8 cellular contexts compared by ENCODE assay signal in the genomic region with DNA sequence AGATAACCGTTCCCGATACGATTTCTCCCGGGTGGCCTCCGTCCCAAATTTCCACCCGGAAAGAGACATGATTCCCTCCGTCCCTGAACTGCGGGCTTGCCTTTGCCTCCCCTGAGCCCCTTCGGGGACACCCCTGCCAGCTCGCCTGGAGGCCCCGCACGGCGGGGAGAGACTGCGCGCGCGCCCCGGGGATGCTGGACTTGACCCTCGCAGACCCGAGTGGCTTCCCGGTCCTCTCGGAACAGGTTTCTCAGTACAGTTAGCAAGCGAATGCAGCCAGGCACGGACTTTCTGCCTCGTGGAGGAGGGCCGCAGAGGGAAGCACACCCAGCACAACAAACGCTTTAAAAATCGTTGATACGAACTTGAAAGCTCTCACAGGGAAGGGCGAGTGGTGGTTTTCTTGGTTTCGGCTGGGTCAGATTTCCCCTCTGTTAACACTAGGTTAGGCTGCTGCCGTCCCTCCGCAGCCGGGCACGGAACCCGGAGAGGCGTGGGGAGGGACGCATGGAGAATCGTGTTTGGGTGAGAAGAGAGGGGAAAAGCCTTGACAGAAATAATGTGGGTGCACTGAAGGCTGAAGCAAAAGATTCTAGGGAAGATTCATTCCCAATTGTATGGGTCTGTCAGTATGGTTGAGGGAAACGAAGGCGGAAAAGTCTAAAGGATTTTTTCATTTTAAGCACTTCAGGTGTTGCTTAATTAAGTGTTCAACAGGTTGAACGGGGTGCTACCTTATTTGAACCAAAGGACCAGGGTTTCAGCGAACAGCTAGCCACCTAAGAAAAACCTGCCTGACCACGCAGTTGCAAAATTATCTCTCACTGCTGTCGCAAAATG. TPM values are rescaled to one million over a fixed set of nuclear protein-coding genes. Genes with fewer than 3 reads are reported as not detected.
DNase-seq lines count a peak whose midpoint lies in the region; ATAC-seq and TF ChIP-seq lines count a peak whose summit lies in the region.

No MANE protein-coding gene starts in this region.

- intact Hi-C loops in activated T-helper 2 cell treated with anti-CD3 and anti-CD28 coated beads, Interferon-gamma antibody, Interleukin-2, Interleukin-4, amounts not matched to agents 10 μg/mL and 5 μg/mL and 100 μg/mL, durations not matched to agents 14 hours and 24 hours and 36 hours (cut with micrococcal nuclease) = loop anchor here (2.0 to 5.0 kb wide), 5 partner anchors 13 to 1041 kb away; a partner anchor contains a TSS
- intact Hi-C loops in left ventricle myocardium superior (cut with micrococcal nuclease) = no loop called here
- intact Hi-C loops in gastrocnemius medialis (cut with DNase I; ENCODE audit: low total_unique reads) = loop anchor here (2.0 kb wide), 1 partner anchor 259 kb away; no protein-coding TSS in a partner anchor

- H3K27me3 Mint-ChIP-seq in activated T-helper 2 cell treated with anti-CD3 and anti-CD28 coated beads, Interferon-gamma antibody, Interleukin-2, Interleukin-4, amounts not matched to agents 10 μg/mL and 5 μg/mL and 100 μg/mL, durations not matched to agents 14 hours and 24 hours and 36 hours (ENCODE audit: low read depth) = peaks cover 30% of the 10 kb centered on the region

- peak overlapping the region; percentile 82 for H3K27ac Mint-ChIP-seq in activated T-helper 2 cell treated with anti-CD3 and anti-CD28 coated beads, Interferon-gamma antibody, Interleukin-2, Interleukin-4, amounts not matched to agents 10 μg/mL and 5 μg/mL and 100 μg/mL, durations not matched to agents 14 hours and 24 hours and 36 hours

- H3K27me3 ChIP-seq in gastrocnemius medialis = peaks cover 71 to 85% (median 75%) of the 10 kb centered on the region in 3 donors

- H3K36me3 ChIP-seq in gastrocnemius medialis = no peaks in the 10 kb centered on the region

- H3K4me1 Mint-ChIP-seq in activated T-helper 2 cell treated with anti-CD3 and anti-CD28 coated beads, Interferon-gamma antibody, Interleukin-2, Interleukin-4, amounts not matched to agents 10 μg/mL and 5 μg/mL and 100 μg/mL, durations not matched to agents 14 hours and 24 hours and 36 hours (ENCODE audit: low read depth) = peaks cover 62% of the 10 kb centered on the region

- H3K4me3 ChIP-seq in AG09309 (ENCODE audit: control insufficient read depth, low read depth, low read length) = peak overlapping the region; percentile 36
- H3K4me3 ChIP-seq in NB4 (ENCODE audit: low read depth, low read length) = peak overlapping the region; percentile 35
- H3K4me3 ChIP-seq in gastrocnemius medialis = peak overlapping the region; percentile 52 to 58 (median 54)

- in situ Hi-C loops in gastrocnemius medialis (cut with MboI; ENCODE audit: low sequenced_read_pairs in 4 of 4) = no loop called here

- ATAC-seq in GM18868 (IDR thresholded peaks at IDR 0.05; ENCODE audit: unreplicated experiment) (peak; percentile 27), left ventricle myocardium superior (peak; percentile 4), gastrocnemius medialis (no peak)

- H3K27ac ChIP-seq in gastrocnemius medialis = no peak overlapping the region

- H3K9me3 Mint-ChIP-seq in activated T-helper 2 cell treated with anti-CD3 and anti-CD28 coated beads, Interferon-gamma antibody, Interleukin-2, Interleukin-4, amounts not matched to agents 10 μg/mL and 5 μg/mL and 100 μg/mL, durations not matched to agents 14 hours and 24 hours and 36 hours = no peaks in the 10 kb centered on the region

- H3K4me1 ChIP-seq in gastrocnemius medialis = peaks cover 15 to 24% of the 10 kb centered on the region in 2 donors

- TF ChIP-seq CTCF in AG09309 (IDR thresholded peaks at IDR 0.05; ENCODE audit: control insufficient read depth, insufficient read depth, low read depth, low read length, missing control alignments) (no peak), NB4 (IDR thresholded peaks at IDR 0.05; ENCODE audit: low read depth, low read length) (no peak), gastrocnemius medialis (IDR thresholded peaks at IDR 0.05 in 4 of 5, conservative IDR thresholded peaks at IDR 0.05 in 1 of 5) (no peak)

- H3K9me3 ChIP-seq in gastrocnemius medialis = no peaks in the 10 kb centered on the region

- peak overlapping the region; percentile 92 for H3K4me3 Mint-ChIP-seq in activated T-helper 2 cell treated with anti-CD3 and anti-CD28 coated beads, Interferon-gamma antibody, Interleukin-2, Interleukin-4, amounts not matched to agents 10 μg/mL and 5 μg/mL and 100 μg/mL, durations not matched to agents 14 hours and 24 hours and 36 hours (ENCODE audit: low read depth)

- no peak for DNase-seq in AG09309 (ENCODE audit: low read depth)
- DNase-seq in NB4 (ENCODE audit: low read depth) = peak; percentile 35
- no peak for DNase-seq in activated T-helper 2 cell treated with anti-CD3 and anti-CD28 coated beads, Interferon-gamma antibody, Interleukin-2, Interleukin-4, amounts not matched to agents 10 μg/mL and 5 μg/mL and 100 μg/mL, durations not matched to agents 14 hours and 24 hours and 36 hours (ENCODE audit: low spot score)
- peak; percentile 30 for DNase-seq in left ventricle myocardium superior
- no peak for DNase-seq in gastrocnemius medialis
- no peak for DNase-seq in SKM-1 treated with dmso at 0.1 percent for 144 hours (lab: John Stamatoyannopoulos, UW; ENCODE audit: unreplicated experiment)
- DNase-seq in NK-92 treated with Interleukin-12 subunit alpha and Interleukin-12 subunit beta, amount 100 ng/mL, for 24 hours (lab: John Stamatoyannopoulos, UW) = no peak

- peaks cover 27% of the 10 kb centered on the region for H3K36me3 Mint-ChIP-seq in activated T-helper 2 cell treated with anti-CD3 and anti-CD28 coated beads, Interferon-gamma antibody, Interleukin-2, Interleukin-4, amounts not matched to agents 10 μg/mL and 5 μg/mL and 100 μg/mL, durations not matched to agents 14 hours and 24 hours and 36 hours (ENCODE audit: low read depth)

- TF ChIP-seq POLR2A in NB4 (IDR thresholded peaks at IDR 0.05; ENCODE audit: extremely low read depth, insufficient read length) (no peak), gastrocnemius medialis (IDR thresholded peaks at IDR 0.05) (no peak)

RNA-seq across cellular contexts. Expression of a gene that starts 0.9 kb away (rescaled TPM):
- total RNA-seq in activated T-helper 2 cell treated with anti-CD3 and anti-CD28 coated beads, Interferon-gamma antibody, Interleukin-2, Interleukin-4, amounts not matched to agents 10 μg/mL and 5 μg/mL and 100 μg/mL, durations not matched to agents 14 hours and 24 hours and 36 hours = 38.2 and 43.0 TPM in 2 replicates
- total RNA-seq in left ventricle myocardium superior (1.2 TPM), gastrocnemius medialis (1 to 10 TPM in 3 of 4 donors, not detected in 1; 1.4 to 3.2 (median 1.8) TPM)

Comparison
In these comparisons a context has a peak if more than half of its experiments do, and no peak if none do; other contexts are left out.
1. DNase-seq: peak in NB4 (single experiment) and left ventricle myocardium superior (single experiment); none in AG09309 (single experiment), activated T-helper 2 cell treated with anti-CD3 and anti-CD28 coated beads, Interferon-gamma antibody, Interleukin-2, Interleukin-4, amounts not matched to agents 10 μg/mL and 5 μg/mL and 100 μg/mL, durations not matched to agents 14 hours and 24 hours and 36 hours (single experiment), gastrocnemius medialis (0 of 2), SKM-1 treated with dmso at 0.1 percent for 144 hours (single experiment) and NK-92 treated with Interleukin-12 subunit alpha and Interleukin-12 subunit beta, amount 100 ng/mL, for 24 hours (single experiment).
2. ATAC-seq: peak in GM18868 (single experiment) and left ventricle myocardium superior (single experiment); none in gastrocnemius medialis (0 of 2).
3. Peak in every context shown above with its lines, with median percentiles within 50 percentile points of each other: H3K4me3 ChIP-seq.